Comparison of ENCODE assay signal across 8 cellular contexts in genomic region chr2:175154670-175155082, GRCh38. TPM values are rescaled to one million over a fixed set of nuclear protein-coding genes. Genes with fewer than 3 reads are reported as not detected.
DNase-seq lines count a peak whose midpoint lies in the region; ATAC-seq and TF ChIP-seq lines count a peak whose summit lies in the region.

No MANE protein-coding gene starts in this region.

- POLR2A ChIA-PET in HCT116 (lab: Charles Lee) (no interaction called here), PC-9 (lab: Charles Lee; ENCODE audit: unreplicated experiment) (no interaction called here)

- H3K4me2 ChIP-seq in HCT116 (ENCODE audit: low read length) (peak overlapping the region; percentile 45), PC-9 (peak overlapping the region; percentile 43)

- H3K36me3 ChIP-seq in HCT116 (ENCODE audit: control insufficient read depth in 1 of 2, insufficient read depth in 2 of 2, low read length in 2 of 2) = no peaks in the 10 kb centered on the region
- H3K36me3 ChIP-seq in PC-9 (ENCODE audit: low read depth) = 0 out of 2 replicates have a peak, but pooled peaks cover 8% of the 10 kb centered on the region

- RAD21 ChIA-PET in HCT116 (lab: Charles Lee; ENCODE audit: low non-redundant PET in 1 of 2, low total read pairs in 2 of 2, uncharacterized antibody in 2 of 2, unreplicated experiment in 2 of 2) = no interaction called here

- BruUV-seq in HCT116 (replicated peaks; lab: Mats Ljungman, UMichigan) = no TSS peak
- BruUV-seq in PC-9 (replicated peaks; lab: Mats Ljungman, UMichigan) = no TSS peak

- no peak for TF ChIP-seq CTCF in HCT116 (IDR thresholded peaks at IDR 0.05 in 2 of 3, conservative IDR thresholded peaks at IDR 0.05 in 1 of 3; ENCODE audit: borderline replicate concordance in 1 of 3, insufficient read depth in 1 of 3, low read depth in 2 of 3, low read length in 2 of 3)
- no peak for TF ChIP-seq CTCF in PC-9 (conservative IDR thresholded peaks at IDR 0.05)

- H3K4me1 ChIP-seq in HCT116 (ENCODE audit: control insufficient read depth in 1 of 2, insufficient read depth in 2 of 2, low read length in 2 of 2) = peaks cover 3 to 13% of the 10 kb centered on the region in 2 experiments; a peak in 2 of 4 replicates
- peaks cover 25% of the 10 kb centered on the region for H3K4me1 ChIP-seq in PC-9 (replicated peaks; ENCODE audit: insufficient read depth)

- H3K9me3 ChIP-seq in HCT116 (ENCODE audit: control insufficient read depth in 1 of 2, insufficient read depth in 1 of 2, low read depth in 1 of 2, low read length in 2 of 2) (no peaks in the 10 kb centered on the region), PC-9 (ENCODE audit: insufficient read depth, low read depth) (no peaks in the 10 kb centered on the region)

- H4K20me1 ChIP-seq in HCT116 (ENCODE audit: insufficient read depth) (no peaks in the 10 kb centered on the region; the same call in 1 of the 2 replicates), PC-9 (ENCODE audit: insufficient read depth) (peaks cover 61% of the 10 kb centered on the region)

- H3K27ac ChIP-seq in HCT116 (ENCODE audit: low read depth, low read length) = no peak overlapping the region
- peak overlapping the region; percentile 55 for H3K27ac ChIP-seq in PC-9

- H3K79me2 ChIP-seq in HCT116 (ENCODE audit: insufficient read depth, low read length) (peaks cover 80% of the 10 kb centered on the region), PC-9 (ENCODE audit: low read depth) (peaks cover 91% of the 10 kb centered on the region)

- no peak overlapping the region for H3K9ac ChIP-seq in HCT116 (ENCODE audit: low read length)

- H3K4me3 ChIP-seq in HCT116 (replicated peaks in 1 of 2; ENCODE audit: low read depth in 1 of 2, low read length in 2 of 2) (no peak overlapping the region; a peak in 1 of 4 replicates), PC-9 (no peak overlapping the region)

- intact Hi-C loops in HCT116 (cut with micrococcal nuclease) (no loop called here), PC-9 (cut with micrococcal nuclease; ENCODE audit: unreplicated experiment) (loop anchor here (1.0 kb wide), 1 partner anchor 13 kb away; no protein-coding TSS in a partner anchor)

- H3K9me2 ChIP-seq in HCT116 (ENCODE audit: insufficient read depth) (no peaks in the 10 kb centered on the region), PC-9 (ENCODE audit: insufficient read depth) (no peaks in the 10 kb centered on the region; the same call in 1 of the 2 replicates)

- peaks cover 21% of the 10 kb centered on the region for H3F3A ChIP-seq in PC-9 (ENCODE audit: insufficient read depth, low read depth)

- CTCF ChIA-PET in HCT116 (lab: Charles Lee) = no interaction called here
- CTCF ChIA-PET in PC-9 (lab: Charles Lee) = no interaction called here

- H2AFZ ChIP-seq in HCT116 (ENCODE audit: low read depth, low read length, poor library complexity, severe bottlenecking) (no peak overlapping the region), PC-9 (no peak overlapping the region)

- H3K27me3 ChIP-seq in HCT116 (ENCODE audit: insufficient read depth, low read length) (no peaks in the 10 kb centered on the region), PC-9 (ENCODE audit: insufficient read depth, low read depth) (no peaks in the 10 kb centered on the region)

- TF ChIP-seq RAD21 in HCT116 (IDR thresholded peaks at IDR 0.05; ENCODE audit: low read depth) = no peak

- ATAC-seq in GM18505 (IDR thresholded peaks at IDR 0.05; ENCODE audit: unreplicated experiment) (peak; percentile 74), HCT116 (peak; percentile 70)

- TF ChIP-seq POLR2A in GM18505 (IDR thresholded peaks at IDR 0.05; ENCODE audit: borderline replicate concordance, extremely low read depth, insufficient read depth, insufficient read length) (no peak), HCT116 (IDR thresholded peaks at IDR 0.05; ENCODE audit: borderline replicate concordance, extremely low read depth, insufficient read depth, insufficient read length) (no peak)

- DNase-seq in HCT116 (ENCODE audit: low read depth, low spot score) (peak; percentile 3), PC-9 (peak in 1 of 2 experiments; percentile 92), iris pigment epithelial cell (ENCODE audit: low read depth) (peak; percentile 84), NOMO-1 (lab: John Stamatoyannopoulos, UW; ENCODE audit: unreplicated experiment in 2 of 2) (no peak), iPS-NIHi7 (ENCODE audit: extremely low spot score) (no peak), hypothalamus (lab: John Stamatoyannopoulos, UW) (no peak)
- DNase-seq in stimulated activated CD8-positive, alpha-beta memory T cell treated with anti-CD3 and anti-CD28 coated beads, Interleukin-4, amount 100 ng/mL, for 48 hours = no peak

TF ChIP-seq in HCT116, 20 proteins besides CTCF, POLR2A, EP300 and RAD21:
- TF ChIP-seq YY1 (IDR thresholded peaks at IDR 0.05; ENCODE audit: extremely low read depth, insufficient replicate concordance, low read depth, low read length) = no peak
- TF ChIP-seq SRF (IDR thresholded peaks at IDR 0.05; ENCODE audit: low read depth) = 0 out of 2 replicates have a peak, but pooled peaks have one; percentile 35

RNA-seq across cellular contexts. Expression of gene ATF2, which starts 13.3 kb away (rescaled TPM):
- total RNA-seq in HCT116 (2021; ENCODE audit: unreplicated experiment) (29.6 TPM), PC-9 (2021) (80.9 and 94.5 TPM in 2 replicates)
- 13.7 and 16.2 TPM in 2 replicates for polyA plus RNA-seq in HCT116 (2012)

RNA-seq across cellular contexts. Expression of gene ATP5MC3, which starts 26.8 kb away (rescaled TPM):
- total RNA-seq in HCT116 (2021; ENCODE audit: unreplicated experiment) (361 TPM), PC-9 (2021) (450 and 528 TPM in 2 replicates)
- 276 and 324 TPM in 2 replicates for polyA plus RNA-seq in HCT116 (2012)

Comparison
In these comparisons a context has a peak if more than half of its experiments do, and no peak if none do; other contexts are left out.
1. DNase-seq: peak in HCT116 (single experiment) and iris pigment epithelial cell (single experiment); none in NOMO-1 (0 of 2), stimulated activated CD8-positive, alpha-beta memory T cell treated with anti-CD3 and anti-CD28 coated beads, Interleukin-4, amount 100 ng/mL, for 48 hours (single experiment), iPS-NIHi7 (single experiment) and hypothalamus (0 of 51).